Comparison of ENCODE assay signal across 8 cellular contexts in genomic region chr9:129887210-129888084, GRCh38. TPM values are rescaled to one million over a fixed set of nuclear protein-coding genes. Genes with fewer than 3 reads are reported as not detected.
DNase-seq lines count a peak whose midpoint lies in the region; ATAC-seq and TF ChIP-seq lines count a peak whose summit lies in the region.

No MANE protein-coding gene starts in this region.

- H3K4me3 ChIP-seq in GM23338: no peak overlapping the region
- H3K4me3 ChIP-seq in osteoblast (ENCODE audit: insufficient read depth, low read length): no peak overlapping the region

- H3F3A ChIP-seq in GM23338 (replicated peaks; ENCODE audit: low read depth): peaks cover 39% of the 10 kb centered on the region; the same call in 1 of the 2 replicates

- peaks cover 22% of the 10 kb centered on the region for H3K27me3 Mint-ChIP-seq in GM23338 (ENCODE audit: insufficient read depth, low read depth, poor library complexity)

- no peak overlapping the region for H3K4me2 ChIP-seq in GM23338
- no peak overlapping the region for H3K4me2 ChIP-seq in osteoblast (ENCODE audit: insufficient read depth, low read length)

- peaks cover 9% of the 10 kb centered on the region; the same call in 1 of the 3 replicates for H3K36me3 Mint-ChIP-seq in GM23338 (ENCODE audit: low read depth)

- H3K36me3 ChIP-seq in GM23338 (ENCODE audit: insufficient read depth) (no peaks in the 10 kb centered on the region), osteoblast (ENCODE audit: insufficient read depth, low read length) (peaks cover 6% of the 10 kb centered on the region)

- H3K27me3 ChIP-seq in GM23338 (ENCODE audit: insufficient read depth) (no peaks in the 10 kb centered on the region), osteoblast (ENCODE audit: insufficient read depth, low read length) (no peaks in the 10 kb centered on the region)

- DNase-seq in GM23338 (ENCODE audit: low spot score): no peak
- DNase-seq in T-helper 22 cell (ENCODE audit: low read depth): peak; percentile 77
- DNase-seq in osteoblast (ENCODE audit: insufficient read length, low spot score, missing footprints): peak; percentile 80
- DNase-seq in HuH-7.5 (ENCODE audit: low spot score): no peak
- no peak for DNase-seq in HT-29 (ENCODE audit: low spot score)
- no peak for DNase-seq in NCI-H2171 treated with DMSO at 0.1 percent for 48 hours (lab: John Stamatoyannopoulos, UW)
- DNase-seq in NCI-H2227 treated with DMSO at 0.1 percent for 48 hours (lab: John Stamatoyannopoulos, UW): no peak

- H3K4me1 Mint-ChIP-seq in GM23338: peaks cover 65% of the 10 kb centered on the region

- H3K9me3 Mint-ChIP-seq in GM23338: no peaks in the 10 kb centered on the region

- no peaks in the 10 kb centered on the region; the same call in 1 of the 2 replicates for H4K20me1 ChIP-seq in GM23338 (replicated peaks; ENCODE audit: insufficient read depth)
- H4K20me1 ChIP-seq in osteoblast (ENCODE audit: insufficient read depth, low read length): no peaks in the 10 kb centered on the region

- H3K79me2 ChIP-seq in GM23338 (replicated peaks; ENCODE audit: insufficient read depth): no peaks in the 10 kb centered on the region
- H3K79me2 ChIP-seq in osteoblast (ENCODE audit: insufficient read depth, low read length): no peaks in the 10 kb centered on the region

- no peak overlapping the region for H3K27ac Mint-ChIP-seq in GM23338

- no peak for TF ChIP-seq CTCF in GM23338 (conservative IDR thresholded peaks at IDR 0.05; ENCODE audit: low read depth in 2 of 2)
- peak; percentile 35 for TF ChIP-seq CTCF in osteoblast (IDR thresholded peaks at IDR 0.05; ENCODE audit: extremely low read depth, low read depth, low read length)

- H3K4me3 Mint-ChIP-seq in GM23338: no peak overlapping the region; the same call in 2 of the 3 replicates

- no peak for ATAC-seq in GM23338

- H3K4me1 ChIP-seq in GM23338 (ENCODE audit: insufficient read depth) (peaks cover 43% of the 10 kb centered on the region), osteoblast (ENCODE audit: insufficient read depth, low read length) (peaks cover 31% of the 10 kb centered on the region)

- no peaks in the 10 kb centered on the region for H3K9me2 ChIP-seq in GM23338 (ENCODE audit: insufficient read depth)

- H3K27ac ChIP-seq in GM23338 (ENCODE audit: low read depth): peak overlapping the region; percentile 39
- peak overlapping the region; percentile 79 for H3K27ac ChIP-seq in cingulate gyrus (ENCODE audit: low read depth, low read length)
- no peak overlapping the region for H3K27ac ChIP-seq in osteoblast (ENCODE audit: low read depth, low read length)

- H2AFZ ChIP-seq in GM23338: no peak overlapping the region
- H2AFZ ChIP-seq in osteoblast (ENCODE audit: low read length): no peak overlapping the region

- H3K9me3 ChIP-seq in osteoblast (ENCODE audit: low read depth, low read length): no peaks in the 10 kb centered on the region

TF ChIP-seq in GM23338, 12 proteins besides CTCF, POLR2A, EP300 and RAD21 (continues in another document):
- no peak for TF ChIP-seq REST (IDR thresholded peaks at IDR 0.05; ENCODE audit: unreplicated experiment)
- TF ChIP-seq STAT1 (IDR thresholded peaks at IDR 0.05; ENCODE audit: unreplicated experiment): no peak
- no peak for TF ChIP-seq EZH2 (IDR thresholded peaks at IDR 0.05; ENCODE audit: low read depth, unreplicated experiment)
- no peak for TF ChIP-seq ZNF114 (CRISPR knock-in tag; IDR thresholded peaks at IDR 0.05)
- no peak for TF ChIP-seq EZH2phosphoT487 (IDR thresholded peaks at IDR 0.05; ENCODE audit: unreplicated experiment)
- no peak for TF ChIP-seq ZNF462 (CRISPR knock-in tag; IDR thresholded peaks at IDR 0.05)
- TF ChIP-seq POLR2AphosphoS5 (IDR thresholded peaks at IDR 0.05; ENCODE audit: low read depth): no peak
- TF ChIP-seq CREB1 (CRISPR knock-in tag; IDR thresholded peaks at IDR 0.05; ENCODE audit: low read depth): no peak

RNA-seq across cellular contexts. Expression of gene USP20, which starts 52.2 kb away (rescaled TPM):
- total RNA-seq in GM23338 (2014; rRNA removed; shearing (Covaris generic)): 12.0 and 13.0 TPM in 2 replicates
- 9.9 and 10.4 TPM in 2 replicates for polyA plus RNA-seq in GM23338 (2016; fragmentation: Nextera tagmentation; extraction: Ambion mirVana)
- total RNA-seq in osteoblast: 9.1 and 10.5 TPM in 2 replicates
- 12.4 and 14.8 TPM in 2 replicates for total RNA-seq in HT-29 (2014; rRNA removed; shearing (Covaris generic))

RNA-seq across cellular contexts. Expression of gene C9orf78, which starts 52.4 kb away (rescaled TPM):
- total RNA-seq in GM23338 (2014; rRNA removed; shearing (Covaris generic)): 34.4 and 46.1 TPM in 2 replicates
- polyA plus RNA-seq in GM23338 (2016; fragmentation: Nextera tagmentation; extraction: Ambion mirVana): 72.8 and 84.6 TPM in 2 replicates
- 30.8 and 41.0 TPM in 2 replicates for total RNA-seq in osteoblast
- total RNA-seq in HT-29 (2014; rRNA removed; shearing (Covaris generic)): 27.9 and 37.8 TPM in 2 replicates

Comparison
In these comparisons a context has a peak if more than half of its experiments do, and no peak if none do; other contexts are left out.
1. DNase-seq: peak in T-helper 22 cell (single experiment) and osteoblast (single experiment); none in GM23338 (single experiment), HuH-7.5 (single experiment), HT-29 (single experiment), NCI-H2171 treated with DMSO at 0.1 percent for 48 hours (single experiment) and NCI-H2227 treated with DMSO at 0.1 percent for 48 hours (single experiment).